7 cellular contexts compared by ENCODE assay signal in genomic region chr20:58693226-58694006, GRCh38. TPM values are rescaled to one million over a fixed set of nuclear protein-coding genes. Genes with fewer than 3 reads are reported as not detected.
DNase-seq lines count a peak whose midpoint lies in the region; ATAC-seq and TF ChIP-seq lines count a peak whose summit lies in the region.

No MANE protein-coding gene starts in this region.

- intact Hi-C loops in esophagus squamous epithelium (cut with DNase I) = no loop called here
- intact Hi-C loops in ovary (cut with DNase I) = loop anchor here in 1 of 4 donors (5.0 kb wide), 1 partner anchor 41 kb away; the partner anchor contains the start of gene STX16

- H3K9me3 ChIP-seq in WERI-Rb-1 (ENCODE audit: severe bottlenecking) (no peaks in the 10 kb centered on the region), esophagus squamous epithelium (no peaks in the 10 kb centered on the region), ovary (no peaks in the 10 kb centered on the region)

- H3K36me3 ChIP-seq in WERI-Rb-1 (peaks cover 7% of the 10 kb centered on the region), esophagus squamous epithelium (peaks cover 4 to 40% (median 4%) of the 10 kb centered on the region in 3 donors), ovary (no peaks in the 10 kb centered on the region)

- 83% methylated on average over 7 of the region's 51 CpGs; no CpG with 5 or more reads in 1 of the 2 donors for WGBS in esophagus squamous epithelium, 2 donors
- 44 to 48% (median 46%) methylated on average over 48 to 51 of the region's 51 CpGs for WGBS in ovary, 3 donors

- TF ChIP-seq CTCF in WERI-Rb-1 (IDR thresholded peaks at IDR 0.05; ENCODE audit: low read depth, low read length) = no peak
- no peak for TF ChIP-seq CTCF in esophagus squamous epithelium (IDR thresholded peaks at IDR 0.05)
- no peak for TF ChIP-seq CTCF in ovary (IDR thresholded peaks at IDR 0.05)

- TF ChIP-seq POLR2A in esophagus squamous epithelium (IDR thresholded peaks at IDR 0.05) (no peak), ovary (IDR thresholded peaks at IDR 0.05) (no peak)

- peaks cover 21 to 55% (median 35%) of the 10 kb centered on the region in 3 donors for H3K4me1 ChIP-seq in esophagus squamous epithelium
- H3K4me1 ChIP-seq in ovary (ENCODE audit: insufficient read depth) = peaks cover 19% of the 10 kb centered on the region

- ATAC-seq in GM18511 (IDR thresholded peaks at IDR 0.05; ENCODE audit: unreplicated experiment) (peak; percentile 44), HG02970 (IDR thresholded peaks at IDR 0.05; ENCODE audit: low FRiP score, unreplicated experiment) (peak; percentile 15), HG03097 (IDR thresholded peaks at IDR 0.05; ENCODE audit: low FRiP score, unreplicated experiment) (no peak)

- peak overlapping the region; percentile 54; the same call in 1 of the 2 replicates for H3K27ac ChIP-seq in WERI-Rb-1
- peak overlapping the region; percentile 54 to 97 (median 93) for H3K27ac ChIP-seq in esophagus squamous epithelium
- peak overlapping the region; percentile 19 to 51 for H3K27ac ChIP-seq in ovary

- H3K4me3 ChIP-seq in WERI-Rb-1 (ENCODE audit: low read depth, low read length) = peak overlapping the region; percentile 11
- H3K4me3 ChIP-seq in esophagus squamous epithelium = peak overlapping the region; percentile 39 to 81 (median 52)
- peak overlapping the region; percentile 49 for H3K4me3 ChIP-seq in ovary

- no peak for TF ChIP-seq EP300 in ovary (IDR thresholded peaks at IDR 0.05)

- DNase-seq in WERI-Rb-1 (peak; percentile 48), esophagus squamous epithelium (lab: John Stamatoyannopoulos, UW) (no peak), ovary (peak in 4 of 5 donors; percentile 31 to 57 (median 56)), GDM1 (lab: John Stamatoyannopoulos, UW) (no peak)

- H3K27me3 ChIP-seq in WERI-Rb-1 (ENCODE audit: insufficient read depth, low read depth, severe bottlenecking) = no peaks in the 10 kb centered on the region
- H3K27me3 ChIP-seq in esophagus squamous epithelium = no peaks in the 10 kb centered on the region
- no peaks in the 10 kb centered on the region for H3K27me3 ChIP-seq in ovary

RNA-seq across cellular contexts. Expression of gene NPEPL1, which starts 0.8 kb away (rescaled TPM):
- total RNA-seq in esophagus squamous epithelium (10 to 100 TPM; 16.7 to 36.0 (median 21.0) TPM), ovary (10 to 100 TPM; 17.8 to 41.0 (median 33.9) TPM)
- 10 to 100 TPM in 1 of 2 donors, 1 to 10 TPM in 1; 6.2 to 38.5 TPM for polyA plus RNA-seq in ovary

RNA-seq across cellular contexts. Expression of gene STX16, which starts 42.3 kb away (rescaled TPM):
- 10 to 100 TPM; 29.6 to 49.2 (median 32.8) TPM for total RNA-seq in esophagus squamous epithelium
- total RNA-seq in ovary = 10 to 100 TPM; 31.9 to 55.8 (median 46.5) TPM
- polyA plus RNA-seq in ovary = 10 to 100 TPM; 42.5 to 55.3 TPM

Comparison
In these comparisons a context has a peak if more than half of its experiments do, and no peak if none do; other contexts are left out.
1. DNase-seq: peak in WERI-Rb-1 (single experiment) and ovary (4 of 5); none in esophagus squamous epithelium (single experiment) and GDM1 (single experiment).
2. H3K27ac ChIP-seq: peak in every context shown above with its lines; median percentile 93 in esophagus squamous epithelium; 54 in WERI-Rb-1; 35 in ovary.
3. Peak in every context shown above with its lines, with median percentiles within 50 percentile points of each other: H3K4me3 ChIP-seq.